In genomic region chr12:57218030-57218853, GRCh38 we compare ENCODE assay signal across 12 cellular contexts. TPM values are rescaled to one million over a fixed set of nuclear protein-coding genes. Genes with fewer than 3 reads are reported as not detected.
DNase-seq lines count a peak whose midpoint lies in the region; ATAC-seq and TF ChIP-seq lines count a peak whose summit lies in the region.
"Had no signal": no experiment of that assay in that cellular context is flagged by ENCODE, and none has a peak within 500 bp of the region (broad histone marks: within the 10 kb centered on the region; RNA-seq: fewer than 3 reads in every experiment).

No MANE protein-coding gene starts in this region.

- H4K8ac ChIP-seq in IMR-90 (ENCODE audit: low read depth in 2 of 2, low read length in 2 of 2) = no peak overlapping the region

- DNase-seq in CD4-positive, alpha-beta memory T cell = no peak
- peak; percentile 70 for DNase-seq in IMR-90
- no peak for DNase-seq in activated T-helper 1 cell treated with anti-CD3 and anti-CD28 coated beads, Interleukin-12 subunit alpha, Interleukin-12 subunit beta, Interleukin-2, Interleukin-4 antibody, amounts not matched to agents 30 ng/mL and 10 ng/mL and 1 ng/mL, durations not matched to agents 14 hours and 24 hours and 36 hours (ENCODE audit: low spot score)
- DNase-seq in naive thymus-derived CD4-positive, alpha-beta T cell = no peak
- DNase-seq in NCI-H2107 treated with DMSO at 0.1 percent for 48 hours (lab: John Stamatoyannopoulos, UW; ENCODE audit: unreplicated experiment) = no peak
- DNase-seq in NCI-H2107 (lab: John Stamatoyannopoulos, UW) = no peak
- DNase-seq in GM10266 (ENCODE audit: extremely low spot score) = no peak
- DNase-seq in stomach = no peak
- DNase-seq: kidney glomerular epithelial cell had no signal

- H3K4ac ChIP-seq in IMR-90 (ENCODE audit: low read depth, low read length) = no peak overlapping the region

- no peak overlapping the region for H3K23ac ChIP-seq in IMR-90 (ENCODE audit: low read depth, low read length)

- no peaks in the 10 kb centered on the region for H3K36me3 Mint-ChIP-seq in CD4-positive, alpha-beta memory T cell
- H3K36me3 Mint-ChIP-seq in activated T-helper 1 cell treated with anti-CD3 and anti-CD28 coated beads, Interleukin-12 subunit alpha, Interleukin-12 subunit beta, Interleukin-2, Interleukin-4 antibody, amounts not matched to agents 30 ng/mL and 10 ng/mL and 1 ng/mL, durations not matched to agents 14 hours and 24 hours and 36 hours (ENCODE audit: low read depth) = peaks cover 6% of the 10 kb centered on the region
- H3K36me3 Mint-ChIP-seq in naive thymus-derived CD4-positive, alpha-beta T cell = no peaks in the 10 kb centered on the region

- H2AK9ac ChIP-seq in IMR-90 (replicated peaks; ENCODE audit: low read depth, low read length, poor library complexity) = peak overlapping the region; percentile 91

- no peak for TF ChIP-seq CTCF in IMR-90 (conservative IDR thresholded peaks at IDR 0.05; ENCODE audit: low read depth, low read length)
- no peak for TF ChIP-seq CTCF in GM10266 (IDR thresholded peaks at IDR 0.05; ENCODE audit: control insufficient read depth, insufficient read depth, low read depth, missing control alignments)
- TF ChIP-seq CTCF in stomach (IDR thresholded peaks at IDR 0.05) = no peak

- no peak for TF ChIP-seq EP300 in stomach (IDR thresholded peaks at IDR 0.05)

- H3K4me3 ChIP-seq in CD4-positive, alpha-beta memory T cell (ENCODE audit: low read length in 2 of 2) = no peak overlapping the region
- no peak overlapping the region for H3K4me3 ChIP-seq in IMR-90 (ENCODE audit: insufficient read depth, low read depth, low read length)
- no peak overlapping the region for H3K4me3 ChIP-seq in naive thymus-derived CD4-positive, alpha-beta T cell (ENCODE audit: low read length)
- H3K4me3 ChIP-seq in stomach = no peak overlapping the region
- H3K4me3 ChIP-seq: adrenal gland had no signal

- no peak for ATAC-seq in IMR-90 (ENCODE audit: low read depth)
- no peak for ATAC-seq in naive thymus-derived CD4-positive, alpha-beta T cell

- H3K9me3 ChIP-seq in CD4-positive, alpha-beta memory T cell (ENCODE audit: control insufficient read depth in 1 of 2, low read length in 2 of 2) = no peaks in the 10 kb centered on the region
- H3K9me3 ChIP-seq in IMR-90 (ENCODE audit: control insufficient read depth, insufficient read depth, low read length) (no peaks in the 10 kb centered on the region), stomach (no peaks in the 10 kb centered on the region)
- no peaks in the 10 kb centered on the region for H3K9me3 ChIP-seq in naive thymus-derived CD4-positive, alpha-beta T cell (ENCODE audit: control insufficient read depth in 2 of 3, low read length in 3 of 3)
- H3K9me3 ChIP-seq: adrenal gland had no signal

- no peak overlapping the region for H4K5ac ChIP-seq in IMR-90 (ENCODE audit: low read depth, low read length)

- H2BK120ac ChIP-seq in IMR-90 (ENCODE audit: low read depth, low read length) = no peak overlapping the region

- peak overlapping the region; percentile 79 for H2AFZ ChIP-seq in IMR-90 (replicated peaks; ENCODE audit: low read length, poor library complexity)

- H3K4me1 Mint-ChIP-seq in CD4-positive, alpha-beta memory T cell = peaks cover 40 to 72% (median 46%) of the 10 kb centered on the region in 4 donors
- H3K4me1 Mint-ChIP-seq in activated T-helper 1 cell treated with anti-CD3 and anti-CD28 coated beads, Interleukin-12 subunit alpha, Interleukin-12 subunit beta, Interleukin-2, Interleukin-4 antibody, amounts not matched to agents 30 ng/mL and 10 ng/mL and 1 ng/mL, durations not matched to agents 14 hours and 24 hours and 36 hours (ENCODE audit: low read depth) = peaks cover 48% of the 10 kb centered on the region
- peaks cover 42 to 69% (median 53%) of the 10 kb centered on the region in 7 donors for H3K4me1 Mint-ChIP-seq in naive thymus-derived CD4-positive, alpha-beta T cell

- TF ChIP-seq POLR2A in IMR-90 (IDR thresholded peaks at IDR 0.05; ENCODE audit: low read depth, low read length) = no peak
- TF ChIP-seq POLR2A in stomach (IDR thresholded peaks at IDR 0.05) = no peak

- peaks cover 82% of the 10 kb centered on the region for H3K27me3 ChIP-seq in CD4-positive, alpha-beta memory T cell (ENCODE audit: insufficient read depth, low read length)
- H3K27me3 ChIP-seq in IMR-90 (ENCODE audit: control insufficient read depth, insufficient read depth, low read length) (peaks cover 79% of the 10 kb centered on the region), stomach (peaks cover 37 to 99% (median 88%) of the 10 kb centered on the region in 3 donors)
- peaks cover 20 to 83% of the 10 kb centered on the region in 2 donors for H3K27me3 ChIP-seq in naive thymus-derived CD4-positive, alpha-beta T cell (ENCODE audit: control insufficient read depth in 2 of 2, insufficient read depth in 2 of 2, low read length in 2 of 2)

- peaks cover 51% of the 10 kb centered on the region for H3K4me1 ChIP-seq in CD4-positive, alpha-beta memory T cell (ENCODE audit: insufficient read depth, low read length)
- H3K4me1 ChIP-seq in IMR-90 (ENCODE audit: control insufficient read depth, insufficient read depth, low read length) (peaks cover 7% of the 10 kb centered on the region), stomach (peaks cover 19 to 55% (median 38%) of the 10 kb centered on the region in 4 donors)
- H3K4me1 ChIP-seq in naive thymus-derived CD4-positive, alpha-beta T cell (ENCODE audit: control insufficient read depth in 2 of 2, insufficient read depth in 2 of 2, low read length in 2 of 2) = peaks cover 26 to 29% of the 10 kb centered on the region in 2 donors

- peaks cover 66 to 75% of the 10 kb centered on the region in 2 donors for H3K27me3 Mint-ChIP-seq in CD4-positive, alpha-beta memory T cell
- peaks cover 83% of the 10 kb centered on the region for H3K27me3 Mint-ChIP-seq in activated T-helper 1 cell treated with anti-CD3 and anti-CD28 coated beads, Interleukin-12 subunit alpha, Interleukin-12 subunit beta, Interleukin-2, Interleukin-4 antibody, amounts not matched to agents 30 ng/mL and 10 ng/mL and 1 ng/mL, durations not matched to agents 14 hours and 24 hours and 36 hours (ENCODE audit: insufficient read depth)
- peaks cover 82 to 88% (median 86%) of the 10 kb centered on the region in 5 donors for H3K27me3 Mint-ChIP-seq in naive thymus-derived CD4-positive, alpha-beta T cell

- H3K14ac ChIP-seq in IMR-90 (replicated peaks; ENCODE audit: low read depth, low read length) = no peak overlapping the region

- dilution Hi-C loops in IMR-90 (cut with HindIII; ENCODE audit: low sequenced_read_pairs, unreplicated experiment) = no loop called here

- in situ Hi-C loops in IMR-90 (cut with MboI; ENCODE audit: low sequenced_read_pairs) = no loop called here

- H3K9ac ChIP-seq in IMR-90 (ENCODE audit: low read depth, low read length) = no peak overlapping the region

- H3K56ac ChIP-seq in IMR-90 (ENCODE audit: extremely low read depth, insufficient read depth, low read length) = no peak overlapping the region

- H3K9me1 ChIP-seq in IMR-90 (ENCODE audit: insufficient read depth, low read length) = no peaks in the 10 kb centered on the region

- peaks cover 0 to 2% (median 0%) of the 10 kb centered on the region in 8 donors for H3K9me3 Mint-ChIP-seq in CD4-positive, alpha-beta memory T cell
- H3K9me3 Mint-ChIP-seq in activated T-helper 1 cell treated with anti-CD3 and anti-CD28 coated beads, Interleukin-12 subunit alpha, Interleukin-12 subunit beta, Interleukin-2, Interleukin-4 antibody, amounts not matched to agents 30 ng/mL and 10 ng/mL and 1 ng/mL, durations not matched to agents 14 hours and 24 hours and 36 hours = no peaks in the 10 kb centered on the region
- peaks cover 0 to 3% (median 0%) of the 10 kb centered on the region in 11 donors for H3K9me3 Mint-ChIP-seq in naive thymus-derived CD4-positive, alpha-beta T cell
- H3K9me3 Mint-ChIP-seq: dendritic cell treated with granulocyte-macrophage colony-stimulating factor and Interleukin-4, amounts not matched to agents 40 ng/mL and 50 ng/mL, for 4 days; T-helper 2 cell treated with Interferon-gamma antibody and Interleukin-4, amounts not matched to agents 5 μg/mL and 100 μg/mL, for 36 hours had no signal

- H2BK20ac ChIP-seq in IMR-90 (ENCODE audit: low read depth, low read length) = no peak overlapping the region

- no peak overlapping the region; the same call in 1 of the 2 replicates for H3K4me2 ChIP-seq in IMR-90 (ENCODE audit: low read depth, low read length)

- no peak overlapping the region for H2BK5ac ChIP-seq in IMR-90 (ENCODE audit: low read depth, low read length, poor library complexity, severe bottlenecking)

- POLR2A ChIA-PET in CD4-positive, alpha-beta memory T cell (lab: Charles Lee; ENCODE audit: partially characterized antibody) = interaction anchor here (1.2 to 8.0 kb wide), 3 partner anchors 9 to 23 kb away, joined by 5 to 86 read pairs (median 9); partner anchors contain the start of gene SHMT2
- POLR2A ChIA-PET in IMR-90 (lab: Charles Lee; ENCODE audit: unreplicated experiment) = interaction anchor here (1.0 kb wide), 1 partner anchor 11 kb away, joined by 4 read pairs; the partner anchor contains the start of gene SHMT2
- POLR2A ChIA-PET in naive thymus-derived CD4-positive, alpha-beta T cell (lab: Charles Lee) = interaction anchor here (0.6 to 2.9 kb wide), 3 partner anchors 11 to 106 kb away, joined by 3 to 13 read pairs (median 4); partner anchors contain the start of gene SHMT2

- no peak overlapping the region for H3K27ac ChIP-seq in CD4-positive, alpha-beta memory T cell (ENCODE audit: low read depth, low read length)
- H3K27ac ChIP-seq in IMR-90 (ENCODE audit: insufficient read depth, low read length) (no peak overlapping the region), stomach (no peak overlapping the region)
- H3K27ac ChIP-seq in naive thymus-derived CD4-positive, alpha-beta T cell (ENCODE audit: low read depth, low read length) = no peak overlapping the region
- H3K27ac ChIP-seq: adrenal gland had no signal

- H3K36me3 ChIP-seq in CD4-positive, alpha-beta memory T cell (ENCODE audit: insufficient read depth, low read length) = no peaks in the 10 kb centered on the region
- H3K36me3 ChIP-seq in IMR-90 (ENCODE audit: control insufficient read depth, insufficient read depth, low read length) = peaks cover 8% of the 10 kb centered on the region; the same call in 1 of the 2 replicates
- no peaks in the 10 kb centered on the region for H3K36me3 ChIP-seq in naive thymus-derived CD4-positive, alpha-beta T cell (ENCODE audit: control insufficient read depth in 2 of 3, insufficient read depth in 3 of 3, low read length in 3 of 3)
- no peaks in the 10 kb centered on the region for H3K36me3 ChIP-seq in stomach
- H3K36me3 ChIP-seq: adrenal gland had no signal

- intact Hi-C loops in CD4-positive, alpha-beta memory T cell (cut with micrococcal nuclease) = no loop called here
- intact Hi-C loops in IMR-90 (cut with micrococcal nuclease) (no loop called here), stomach (cut with DNase I; ENCODE audit: low total_unique reads) (no loop called here)
- intact Hi-C loops in activated T-helper 1 cell treated with anti-CD3 and anti-CD28 coated beads, Interleukin-12 subunit alpha, Interleukin-12 subunit beta, Interleukin-2, Interleukin-4 antibody, amounts not matched to agents 30 ng/mL and 10 ng/mL and 1 ng/mL, durations not matched to agents 14 hours and 24 hours and 36 hours (cut with micrococcal nuclease) = no loop called here
- intact Hi-C loops in naive thymus-derived CD4-positive, alpha-beta T cell (cut with micrococcal nuclease) = no loop called here

- CTCF ChIA-PET in CD4-positive, alpha-beta memory T cell (lab: Charles Lee; ENCODE audit: partially characterized antibody) = interaction anchor here (1.2 to 10.8 kb wide), 3 partner anchors 9 to 34 kb away, joined by 3 to 415 read pairs (median 4); a partner anchor contains a TSS
- CTCF ChIA-PET in IMR-90 (lab: Yijun Ruan, JAX) = interaction anchor here (1.0 to 1.1 kb wide), 2 partner anchors 21 to 24 kb away, joined by 3 to 5 read pairs; no protein-coding TSS in a partner anchor
- CTCF ChIA-PET in naive thymus-derived CD4-positive, alpha-beta T cell (lab: Charles Lee) = interaction anchor here (0.6 to 3.1 kb wide), 3 partner anchors 11 to 120 kb away, joined by 3 to 18 read pairs (median 4); partner anchors contain the start of gene SHMT2

- no TSS peak for BruUV-seq in IMR-90 (replicated peaks; lab: Mats Ljungman, UMichigan)

- no peak overlapping the region for H4K91ac ChIP-seq in IMR-90 (ENCODE audit: insufficient read depth, low read depth, low read length)

- peaks cover 0 to 7% of the 10 kb centered on the region in 2 experiments; a peak in 1 of 4 replicates for H3K79me1 ChIP-seq in IMR-90 (ENCODE audit: low read depth in 1 of 2, low read length in 2 of 2)

- peak overlapping the region in 2 of 7 donors; percentile 26 to 54 for H3K27ac Mint-ChIP-seq in CD4-positive, alpha-beta memory T cell
- no peak overlapping the region for H3K27ac Mint-ChIP-seq in activated T-helper 1 cell treated with anti-CD3 and anti-CD28 coated beads, Interleukin-12 subunit alpha, Interleukin-12 subunit beta, Interleukin-2, Interleukin-4 antibody, amounts not matched to agents 30 ng/mL and 10 ng/mL and 1 ng/mL, durations not matched to agents 14 hours and 24 hours and 36 hours
- H3K27ac Mint-ChIP-seq in naive thymus-derived CD4-positive, alpha-beta T cell = peak overlapping the region in 1 of 9 donors; percentile 7
- H3K27ac Mint-ChIP-seq: T-helper 2 cell treated with Interferon-gamma antibody and Interleukin-4, amounts not matched to agents 5 μg/mL and 100 μg/mL, for 36 hours had no signal

- peaks cover 44% of the 10 kb centered on the region for H4K20me1 ChIP-seq in IMR-90 (ENCODE audit: insufficient read depth, low read length)

- peak overlapping the region in 5 of 8 donors; percentile 10 to 92 (median 81) for H3K4me3 Mint-ChIP-seq in CD4-positive, alpha-beta memory T cell
- peak overlapping the region; percentile 32 for H3K4me3 Mint-ChIP-seq in activated T-helper 1 cell treated with anti-CD3 and anti-CD28 coated beads, Interleukin-12 subunit alpha, Interleukin-12 subunit beta, Interleukin-2, Interleukin-4 antibody, amounts not matched to agents 30 ng/mL and 10 ng/mL and 1 ng/mL, durations not matched to agents 14 hours and 24 hours and 36 hours
- H3K4me3 Mint-ChIP-seq in naive thymus-derived CD4-positive, alpha-beta T cell = peak overlapping the region in 9 of 10 donors; percentile 53 to 90 (median 84)
- H3K4me3 Mint-ChIP-seq: dendritic cell treated with granulocyte-macrophage colony-stimulating factor and Interleukin-4, amounts not matched to agents 40 ng/mL and 50 ng/mL, for 4 days had no signal

- WGBS in IMR-90 (ENCODE audit: extremely low coverage in 2 of 2, insufficient read length in 1 of 2), 2 experiments = 38% methylated on average over 3 of the region's 5 CpGs; no CpG with 5 or more reads in 1 of the 2 experiments
- 55 to 69% (median 64%) methylated on average over 4 to 5 of the region's 5 CpGs for WGBS in stomach, 5 donors

- no peak for TF ChIP-seq RAD21 in IMR-90 (IDR thresholded peaks at IDR 0.05; ENCODE audit: low read length)

- H2BK15ac ChIP-seq in IMR-90 (ENCODE audit: low read depth, low read length) = no peak overlapping the region

- H2AK5ac ChIP-seq in IMR-90 (ENCODE audit: low read depth, low read length) = no peak overlapping the region

- H3K18ac ChIP-seq in IMR-90 (ENCODE audit: low read depth, low read length) = no peak overlapping the region

RNA-seq across cellular contexts. Expression of gene NXPH4, which starts 1.6 kb away (rescaled TPM):
- not detected for total RNA-seq in CD4-positive, alpha-beta memory T cell
- polyA plus RNA-seq in CD4-positive, alpha-beta memory T cell = not detected
- total RNA-seq in IMR-90 (2012; rRNA removed) (0.36 and 0.56 TPM in 2 replicates), stomach (under 1 TPM in 1 of 5 donors, not detected in 4; 0.18 TPM)
- polyA plus RNA-seq in IMR-90 (2012; rRNA removed) (3.3 and 3.8 TPM in 2 replicates), stomach (under 1 TPM in 2 of 3 donors, not detected in 1; 0.30 to 0.44 TPM)
- polyA plus RNA-seq in IMR-90 (2012; cell fraction: cytosol; rRNA removed) = 4.8 and 7.5 TPM in 2 replicates
- polyA plus RNA-seq in IMR-90 (2012; cell fraction: nucleus; rRNA removed; ENCODE audit: low replicate concordance) = 3.3 and 5.8 TPM in 2 replicates
- 0.36 and 0.49 TPM in 2 replicates for total RNA-seq in activated T-helper 1 cell treated with anti-CD3 and anti-CD28 coated beads, Interleukin-12 subunit alpha, Interleukin-12 subunit beta, Interleukin-2, Interleukin-4 antibody, amounts not matched to agents 30 ng/mL and 10 ng/mL and 1 ng/mL, durations not matched to agents 14 hours and 24 hours and 36 hours
- total RNA-seq in naive thymus-derived CD4-positive, alpha-beta T cell = under 1 TPM in 1 of 5 experiments, not detected in 4; 0.31 TPM
- not detected for polyA plus RNA-seq in naive thymus-derived CD4-positive, alpha-beta T cell

RNA-seq across cellular contexts. Expression of gene SHMT2, which starts 11.3 kb away (rescaled TPM):
- 10 to 100 TPM; 39.8 to 46.1 TPM for total RNA-seq in CD4-positive, alpha-beta memory T cell
- polyA plus RNA-seq in CD4-positive, alpha-beta memory T cell = 10 to 100 TPM; 42.1 to 44.3 TPM
- total RNA-seq in IMR-90 (2012; rRNA removed) = 225 and 266 TPM in 2 replicates
- polyA plus RNA-seq in IMR-90 (2012; rRNA removed) = 302 and 364 TPM in 2 replicates
- polyA plus RNA-seq in IMR-90 (2012; cell fraction: cytosol; rRNA removed) = 201 and 323 TPM in 2 replicates
- 303 and 511 TPM in 2 replicates for polyA plus RNA-seq in IMR-90 (2012; cell fraction: nucleus; rRNA removed; ENCODE audit: low replicate concordance)
- total RNA-seq in activated T-helper 1 cell treated with anti-CD3 and anti-CD28 coated beads, Interleukin-12 subunit alpha, Interleukin-12 subunit beta, Interleukin-2, Interleukin-4 antibody, amounts not matched to agents 30 ng/mL and 10 ng/mL and 1 ng/mL, durations not matched to agents 14 hours and 24 hours and 36 hours = 276 and 280 TPM in 2 replicates
- total RNA-seq in naive thymus-derived CD4-positive, alpha-beta T cell = 100 to 1,000 TPM in 1 of 5 experiments, 10 to 100 TPM in 4; 21.7 to 175 (median 36.1) TPM
- polyA plus RNA-seq in naive thymus-derived CD4-positive, alpha-beta T cell = 10 to 100 TPM; 29.7 to 40.4 TPM
- 10 to 100 TPM; 26.1 to 93.7 (median 77.8) TPM for total RNA-seq in stomach
- polyA plus RNA-seq in stomach = 10 to 100 TPM; 54.6 to 59.0 (median 57.1) TPM

RNA-seq across cellular contexts. Expression of gene STAC3, which starts 32.7 kb away (rescaled TPM):
- total RNA-seq in CD4-positive, alpha-beta memory T cell = 1 to 10 TPM; 2.7 to 3.0 TPM
- polyA plus RNA-seq in CD4-positive, alpha-beta memory T cell = under 1 TPM in 1 of 2 donors, not detected in 1; 0.61 TPM
- total RNA-seq in IMR-90 (2012; rRNA removed) (under 0.01 and 0.18 TPM in 2 replicates), stomach (1 to 10 TPM in 2 of 5 donors, under 1 TPM in 2, not detected in 1; 0.55 to 5.1 (median 1.6) TPM)
- polyA plus RNA-seq in IMR-90 (2012; rRNA removed) (0.67 and 0.80 TPM in 2 replicates), stomach (1 to 10 TPM; 1.3 to 3.8 (median 3.5) TPM)
- 0.13 and 0.66 TPM in 2 replicates for polyA plus RNA-seq in IMR-90 (2012; cell fraction: cytosol; rRNA removed)
- 2.9 and 4.4 TPM in 2 replicates for polyA plus RNA-seq in IMR-90 (2012; cell fraction: nucleus; rRNA removed; ENCODE audit: low replicate concordance)
- total RNA-seq in activated T-helper 1 cell treated with anti-CD3 and anti-CD28 coated beads, Interleukin-12 subunit alpha, Interleukin-12 subunit beta, Interleukin-2, Interleukin-4 antibody, amounts not matched to agents 30 ng/mL and 10 ng/mL and 1 ng/mL, durations not matched to agents 14 hours and 24 hours and 36 hours = 3.1 and 4.2 TPM in 2 replicates
- total RNA-seq in naive thymus-derived CD4-positive, alpha-beta T cell = 1 to 10 TPM; 2.5 to 7.3 (median 5.6) TPM
- not detected for polyA plus RNA-seq in naive thymus-derived CD4-positive, alpha-beta T cell

Comparison
In these comparisons a context has a peak if more than half of its experiments do, and no peak if none do; other contexts are left out.
1. H3K4me3 Mint-ChIP-seq: peak in every context shown above with its lines; median percentile 84 in naive thymus-derived CD4-positive, alpha-beta T cell; 81 in CD4-positive, alpha-beta memory T cell; 32 in activated T-helper 1 cell treated with anti-CD3 and anti-CD28 coated beads, Interleukin-12 subunit alpha, Interleukin-12 subunit beta, Interleukin-2, Interleukin-4 antibody, amounts not matched to agents 30 ng/mL and 10 ng/mL and 1 ng/mL, durations not matched to agents 14 hours and 24 hours and 36 hours.